ENCODE assay signal across 14 cellular contexts in the genomic region with DNA sequence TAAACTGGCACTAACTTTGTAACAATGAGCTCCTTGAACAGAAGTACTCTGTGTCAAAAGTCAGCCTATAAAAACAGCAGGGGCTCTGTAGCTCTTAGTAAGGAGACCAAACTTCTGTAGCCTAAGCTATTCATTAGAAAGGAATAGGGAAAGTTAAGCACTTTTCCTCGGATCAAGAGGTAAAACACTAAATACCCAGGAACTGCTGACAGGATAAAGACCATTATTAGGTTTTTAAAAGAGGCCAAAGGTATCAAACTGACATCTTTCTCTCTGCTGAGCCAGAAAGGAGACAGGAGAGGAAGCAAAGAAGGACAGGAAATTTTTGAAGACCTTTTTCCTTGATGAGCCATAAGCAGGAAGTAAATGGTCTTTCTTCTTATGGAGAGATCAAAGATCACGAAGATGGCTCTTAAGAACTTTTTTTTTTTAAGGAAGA. TPM values are rescaled to one million over a fixed set of nuclear protein-coding genes. Genes with fewer than 3 reads are reported as not detected.
DNase-seq lines count a peak whose midpoint lies in the region; ATAC-seq and TF ChIP-seq lines count a peak whose summit lies in the region.
"Had no signal": no experiment of that assay in that cellular context is flagged by ENCODE, and none has a peak within 500 bp of the region (broad histone marks: within the 10 kb centered on the region; RNA-seq: fewer than 3 reads in every experiment).

No MANE protein-coding gene starts in this region.

- H3K27ac Mint-ChIP-seq in chondrocyte (ENCODE audit: unreplicated experiment) (peak overlapping the region; percentile 37), nephron (peak overlapping the region in 2 of 3 experiments; percentile 68 to 86)
- H3K27ac Mint-ChIP-seq: natural killer cell had no signal

- H3K4me1 Mint-ChIP-seq in chondrocyte (ENCODE audit: low read depth) = peaks cover 16% of the 10 kb centered on the region
- peaks cover 13% of the 10 kb centered on the region for H3K4me1 Mint-ChIP-seq in nephron

- peak; percentile 1 for DNase-seq in DMS53 treated with DMSO at 0.1 percent for 48 hours (lab: John Stamatoyannopoulos, UW; ENCODE audit: unreplicated experiment)
- DNase-seq in KBM-7 = peak; percentile 11
- no peak for DNase-seq in chondrocyte (ENCODE audit: low spot score)
- no peak for DNase-seq in D341Med (ENCODE audit: low spot score)
- no peak for DNase-seq in epidermal melanocyte (ENCODE audit: insufficient read length, low spot score)
- DNase-seq: body of pancreas, Calu3, natural killer cell, NCI-H187, Peyer's patch had no signal

- H3K9me3 Mint-ChIP-seq in chondrocyte (ENCODE audit: low read depth) (no peaks in the 10 kb centered on the region), nephron (no peaks in the 10 kb centered on the region)
- H3K9me3 Mint-ChIP-seq: natural killer cell had no signal

- H3K27me3 Mint-ChIP-seq in chondrocyte (ENCODE audit: low read depth) = no peaks in the 10 kb centered on the region
- H3K27me3 Mint-ChIP-seq in nephron (ENCODE audit: low read depth) = no peaks in the 10 kb centered on the region

- ATAC-seq in GM18519 (IDR thresholded peaks at IDR 0.05; ENCODE audit: low FRiP score, unreplicated experiment) (no peak), GM18858 (IDR thresholded peaks at IDR 0.05; ENCODE audit: unreplicated experiment) (no peak)
- ATAC-seq: body of pancreas, esophagus mucosa, natural killer cell had no signal

- H3K4me3 Mint-ChIP-seq in chondrocyte (ENCODE audit: unreplicated experiment) = no peak overlapping the region
- H3K4me3 Mint-ChIP-seq in nephron = no peak overlapping the region
- H3K4me3 Mint-ChIP-seq: natural killer cell had no signal

- in situ Hi-C loops in KBM-7 (cut with MboI; ENCODE audit: low pct_unique_long_range_greater_than_20kb, low sequenced_read_pairs) = loop anchor here (25.0 kb wide), 1 partner anchor 904 kb away; no protein-coding TSS in a partner anchor

- TF ChIP-seq CTCF in chondrocyte (IDR thresholded peaks at IDR 0.05) (no peak), nephron (IDR thresholded peaks at IDR 0.05; ENCODE audit: unreplicated experiment in 3 of 3) (no peak)

- peaks cover 7% of the 10 kb centered on the region for H3K36me3 Mint-ChIP-seq in chondrocyte (ENCODE audit: low read depth)
- peaks cover 32% of the 10 kb centered on the region for H3K36me3 Mint-ChIP-seq in nephron (ENCODE audit: low read depth)
- H3K36me3 Mint-ChIP-seq: natural killer cell had no signal

RNA-seq across cellular contexts. Expression of a gene that starts 31.9 kb away (rescaled TPM):
- 17.7 to 21.4 TPM (median 18.3 TPM) in 3 replicates for total RNA-seq in chondrocyte

RNA-seq across cellular contexts. Expression of a gene that starts 32.0 kb away (rescaled TPM):
- 48.8 to 75.3 TPM (median 53.1 TPM) in 3 replicates for total RNA-seq in chondrocyte

Comparison
In these comparisons a context has a peak if more than half of its experiments do, and no peak if none do; other contexts are left out.
1. DNase-seq: peak in DMS53 treated with DMSO at 0.1 percent for 48 hours (single experiment) and KBM-7 (single experiment); none in chondrocyte (single experiment), D341Med (single experiment) and epidermal melanocyte (single experiment).